8 cellular contexts compared by ENCODE assay signal in genomic region chr1:168082008-168082876, GRCh38. TPM values are rescaled to one million over a fixed set of nuclear protein-coding genes. Genes with fewer than 3 reads are reported as not detected.
DNase-seq lines count a peak whose midpoint lies in the region; ATAC-seq, FAIRE-seq and TF ChIP-seq lines count a peak whose summit lies in the region.

No MANE protein-coding gene starts in this region.

- H2AFZ ChIP-seq in astrocyte (ENCODE audit: low read depth, low read length) = no peak overlapping the region
- H2AFZ ChIP-seq in smooth muscle cell (ENCODE audit: low read depth) = no peak overlapping the region

- H3K4me3 ChIP-seq in AG04449 (ENCODE audit: low read depth, low read length) (no peak overlapping the region), astrocyte (ENCODE audit: insufficient read depth, low read depth, low read length) (no peak overlapping the region), smooth muscle cell (no peak overlapping the region)

- 49% methylated on average over 8 of the region's 8 CpGs for WGBS in smooth muscle cell (ENCODE audit: low lambda C conversion rate)

- TF ChIP-seq CTCF in AG04449 (IDR thresholded peaks at IDR 0.05; ENCODE audit: insufficient read depth, low read length, missing control alignments) (peak; percentile 96), astrocyte (IDR thresholded peaks at IDR 0.05; ENCODE audit: insufficient read depth, low read depth, low read length) (peak; percentile 92), smooth muscle cell (IDR thresholded peaks at IDR 0.05; ENCODE audit: borderline replicate concordance, insufficient read depth, poor library complexity, severe bottlenecking) (peak; percentile 73)

- H3K4me3 Mint-ChIP-seq in astrocyte (ENCODE audit: unreplicated experiment) = no peak overlapping the region

- H3K4me1 Mint-ChIP-seq in astrocyte (ENCODE audit: low read depth, unreplicated experiment) = peaks cover 37% of the 10 kb centered on the region

- CTCF ChIA-PET in AG04449 (lab: Yijun Ruan, JAX) = interaction anchor here (0.7 to 9.0 kb wide), 72 partner anchors 10 to 815 kb away, joined by 3 to 237 read pairs (median 4); partner anchors contain the start of genes ADCY10, DCAF6 and GPR161

- H3K4me1 ChIP-seq in astrocyte (ENCODE audit: insufficient read depth, low read length) (peaks cover 26% of the 10 kb centered on the region), smooth muscle cell (ENCODE audit: low read depth) (no peaks in the 10 kb centered on the region)

- peak overlapping the region; percentile 1 for H3K9ac ChIP-seq in astrocyte (ENCODE audit: low read length)
- peak overlapping the region; percentile 8 for H3K9ac ChIP-seq in smooth muscle cell (ENCODE audit: low read depth)

- DNase-seq in AG04449 (ENCODE audit: low read depth, low spot score) (peak; percentile 38), NCI-H2029 (lab: John Stamatoyannopoulos, UW) (peak; percentile 29), T1000 (lab: John Stamatoyannopoulos, UW) (peak; percentile 41), astrocyte (ENCODE audit: low read depth) (peak; percentile 38), hypothalamus (lab: John Stamatoyannopoulos, UW) (peak in 41 of 51 donors; percentile 11 to 75 (median 51)), smooth muscle cell (lab: John Stamatoyannopoulos, UW; ENCODE audit: unreplicated experiment) (peak; percentile 24)

- H3K27ac ChIP-seq in astrocyte (ENCODE audit: low read depth, low read length) (peak overlapping the region; percentile 48), smooth muscle cell (ENCODE audit: low read depth) (peak overlapping the region; percentile 51)

- H3K9me3 Mint-ChIP-seq in astrocyte (ENCODE audit: unreplicated experiment) = no peaks in the 10 kb centered on the region

- H3K79me2 ChIP-seq in astrocyte (ENCODE audit: insufficient read depth, low read length) = no peaks in the 10 kb centered on the region
- H3K79me2 ChIP-seq in smooth muscle cell (ENCODE audit: low read depth) = no peaks in the 10 kb centered on the region

- peaks cover 2% of the 10 kb centered on the region for H3F3A ChIP-seq in smooth muscle cell (ENCODE audit: low read depth)

- no peaks in the 10 kb centered on the region for H3K27me3 Mint-ChIP-seq in astrocyte (ENCODE audit: low read depth, unreplicated experiment)

- ATAC-seq in GM18858 (IDR thresholded peaks at IDR 0.05; ENCODE audit: unreplicated experiment) (peak; percentile 71), HG03039 (IDR thresholded peaks at IDR 0.05; ENCODE audit: unreplicated experiment) (peak; percentile 80)

- H3K4me2 ChIP-seq in astrocyte (ENCODE audit: low read length) (no peak overlapping the region), smooth muscle cell (no peak overlapping the region)

- POLR2A ChIA-PET in AG04449 (lab: Yijun Ruan, JAX) = interaction anchor here (1.1 kb wide), 1 partner anchor 145 kb away, joined by 3 read pairs; the partner anchor contains the start of gene MPC2

- H3K36me3 Mint-ChIP-seq in astrocyte (ENCODE audit: low read depth, unreplicated experiment) = peaks cover 30% of the 10 kb centered on the region

- H3K36me3 ChIP-seq in astrocyte (ENCODE audit: insufficient read depth, low read length) (peaks cover 5% of the 10 kb centered on the region), smooth muscle cell (ENCODE audit: low read depth) (no peaks in the 10 kb centered on the region)

- peak overlapping the region; percentile 60 for H3K27ac Mint-ChIP-seq in astrocyte (ENCODE audit: unreplicated experiment)

- H3K27me3 ChIP-seq in astrocyte (ENCODE audit: insufficient read depth, low read length) (no peaks in the 10 kb centered on the region), smooth muscle cell (ENCODE audit: low read depth) (no peaks in the 10 kb centered on the region)

- peak; percentile 17 for FAIRE-seq in astrocyte (lab: Jason Lieb, UNC)

- H4K20me1 ChIP-seq in astrocyte (ENCODE audit: insufficient read depth, low read length) (peaks cover 15% of the 10 kb centered on the region), smooth muscle cell (ENCODE audit: low read depth) (no peaks in the 10 kb centered on the region)

- H3K9me3 ChIP-seq in astrocyte (ENCODE audit: insufficient read depth, low read depth, low read length) = no peaks in the 10 kb centered on the region
- H3K9me3 ChIP-seq in smooth muscle cell (replicated peaks; ENCODE audit: low read depth) = no peaks in the 10 kb centered on the region

RNA-seq across cellular contexts. Expression of gene GPR161, which starts 54.5 kb away (rescaled TPM):
- total RNA-seq in astrocyte (16.5 and 21.9 TPM in 2 replicates), smooth muscle cell (9.7 and 9.9 TPM in 2 replicates)
- polyA plus RNA-seq in smooth muscle cell = 23.3 and 25.4 TPM in 2 replicates
